In the genomic region with DNA sequence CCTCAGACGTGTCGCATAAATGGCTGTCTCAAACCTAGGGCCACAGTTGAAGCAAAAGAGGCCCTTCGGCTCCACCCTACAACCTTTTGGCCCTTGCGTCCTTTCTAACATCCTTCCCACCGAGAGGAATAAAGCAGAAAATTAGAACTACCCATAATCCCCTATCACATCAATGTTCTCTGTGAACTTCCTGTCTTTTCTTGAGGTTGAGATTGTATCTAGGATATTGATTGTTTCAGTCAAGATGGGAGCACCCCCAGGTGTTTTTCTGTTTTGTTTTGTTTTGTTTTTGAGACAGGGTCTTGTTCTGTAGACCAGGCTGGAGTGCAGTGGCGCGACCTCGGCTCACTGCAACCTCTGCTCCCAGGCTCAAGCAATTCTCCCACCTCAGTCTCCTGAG, we compare ENCODE assay signal across 14 cellular contexts. TPM values are rescaled to one million over a fixed set of nuclear protein-coding genes. Genes with fewer than 3 reads are reported as not detected.
DNase-seq lines count a peak whose midpoint lies in the region; FAIRE-seq and TF ChIP-seq lines count a peak whose summit lies in the region.
"Had no signal": no experiment of that assay in that cellular context is flagged by ENCODE, and none has a peak within 500 bp of the region (broad histone marks: within the 10 kb centered on the region; RNA-seq: fewer than 3 reads in every experiment).

No MANE protein-coding gene starts in this region.

- H4K91ac ChIP-seq in H1 (replicated peaks; ENCODE audit: insufficient read length, low read length), result no peak overlapping the region

- no peaks in the 10 kb centered on the region for H4K20me1 ChIP-seq in SU-DHL-6 (ENCODE audit: low read depth, low read length)
- H4K20me1 ChIP-seq in H1 (replicated peaks in 1 of 2; ENCODE audit: control insufficient read depth in 1 of 2, insufficient read depth in 2 of 2, low read length in 2 of 2), result no peaks in the 10 kb centered on the region

- H3K4ac ChIP-seq in H1 (replicated peaks; ENCODE audit: insufficient read length, low read depth, low read length), result no peak overlapping the region

- no peaks in the 10 kb centered on the region for H3K23me2 ChIP-seq in H1 (ENCODE audit: low read depth, low read length)

- H3K9me3 ChIP-seq in SU-DHL-6 (ENCODE audit: insufficient read depth, low read length) (no peaks in the 10 kb centered on the region), H1 (ENCODE audit: insufficient read depth in 2 of 2, low read depth in 1 of 2, low read length in 1 of 2) (no peaks in the 10 kb centered on the region), skeletal muscle tissue (ENCODE audit: control insufficient read depth in 3 of 3, low read length in 3 of 3) (no peaks in the 10 kb centered on the region)

- peak overlapping the region; percentile 12; the same call in 1 of the 2 replicates for H3K4me3 ChIP-seq in GM08714 (ENCODE audit: low read length)
- no peak overlapping the region for H3K4me3 ChIP-seq in SU-DHL-6 (ENCODE audit: insufficient read depth, low read length, poor library complexity, severe bottlenecking)
- H3K4me3 ChIP-seq in H1 (ENCODE audit: extremely low read depth in 1 of 4, insufficient read depth in 2 of 4, low read depth in 3 of 4, low read length in 4 of 4), result no peak overlapping the region
- H3K4me3 ChIP-seq in skeletal muscle tissue (ENCODE audit: low read length in 3 of 3), result no peak overlapping the region

- no peak for DNase-seq in H1 (ENCODE audit: low read depth in 1 of 2, low spot score in 2 of 2)
- no peak for DNase-seq in hypothalamus (lab: John Stamatoyannopoulos, UW)
- no peak for DNase-seq in AG08395 (ENCODE audit: low spot score)
- DNase-seq in NCI-H524 treated with DMSO at 0.1 percent for 48 hours (lab: John Stamatoyannopoulos, UW), result no peak
- DNase-seq in COLO668 (lab: John Stamatoyannopoulos, UW; ENCODE audit: unreplicated experiment), result no peak
- DNase-seq: DND-41; H9; NCI-H1694 treated with DMSO at 0.1 percent for 48 hours; stimulated activated CD4-positive, alpha-beta T cell treated with anti-CD3 and anti-CD28 coated beads, Interleukin-4, amount 100 ng/mL, for 4 hours had no signal

- no peaks in the 10 kb centered on the region for H3K9me2 ChIP-seq in SU-DHL-6 (replicated peaks; ENCODE audit: insufficient read depth, low read length)

- no peak overlapping the region for H3K14ac ChIP-seq in H1 (ENCODE audit: insufficient read length)

- 91% methylated on average over 8 of the region's 8 CpGs; no CpG with 5 or more reads in 1 of the 2 experiments for WGBS in H1 (ENCODE audit: extremely low coverage in 1 of 2, insufficient coverage in 1 of 2, insufficient read length in 1 of 2, insufficient replicate concordance in 2 of 2, low coverage in 1 of 2, low lambda C conversion rate in 2 of 2, missing lambda C conversion rate in 1 of 2), 2 experiments

- no peak overlapping the region for H4K5ac ChIP-seq in H1 (ENCODE audit: insufficient read length, low read depth, low read length)

- no peak overlapping the region for H2BK120ac ChIP-seq in H1 (replicated peaks; ENCODE audit: low read depth, low read length)

- H3K27me3 ChIP-seq in SU-DHL-6 (ENCODE audit: low read length) (no peaks in the 10 kb centered on the region), H1 (replicated peaks in 1 of 4; ENCODE audit: control insufficient read depth in 3 of 4, extremely low read depth in 1 of 4, insufficient read depth in 3 of 4, low read length in 3 of 4) (no peaks in the 10 kb centered on the region), skeletal muscle tissue (ENCODE audit: control insufficient read depth in 3 of 3, insufficient read depth in 3 of 3, low read length in 3 of 3) (no peaks in the 10 kb centered on the region)

- peak overlapping the region; percentile 57 for H3K9ac ChIP-seq in SU-DHL-6 (ENCODE audit: low read length)
- H3K9ac ChIP-seq in H1 (replicated peaks in 1 of 4; ENCODE audit: extremely low read depth in 1 of 4, low read depth in 3 of 4, low read length in 3 of 4), result no peak overlapping the region
- H3K9ac ChIP-seq in skeletal muscle tissue (ENCODE audit: low read depth in 1 of 3, low read length in 3 of 3), result no peak overlapping the region

- H3K56ac ChIP-seq in H1 (replicated peaks; ENCODE audit: insufficient read length, low read depth, low read length), result no peak overlapping the region

- no peak for TF ChIP-seq RAD21 in H1 (IDR thresholded peaks at IDR 0.05 in 1 of 2, conservative IDR thresholded peaks at IDR 0.05 in 1 of 2; ENCODE audit: low read depth in 2 of 2, low read length in 2 of 2)

- no peak overlapping the region for H2AFZ ChIP-seq in SU-DHL-6 (ENCODE audit: low read depth, low read length, severe bottlenecking)
- H2AFZ ChIP-seq in H1 (ENCODE audit: low read length), result no peak overlapping the region

- no peak overlapping the region for H3K18ac ChIP-seq in H1 (ENCODE audit: extremely low read depth, low read length)

- no peak overlapping the region for H3K23ac ChIP-seq in H1 (ENCODE audit: insufficient read length)

- no peak overlapping the region for H2BK5ac ChIP-seq in H1 (ENCODE audit: low read depth, low read length)

- 0 out of 2 replicates have a peak overlapping the region, but pooled peaks have one; percentile 12 for H2BK12ac ChIP-seq in H1 (ENCODE audit: low read depth, low read length)

- H4K8ac ChIP-seq in H1 (ENCODE audit: extremely low read depth, insufficient read depth, low read length), result no peak overlapping the region; the same call in 1 of the 2 replicates

- peak overlapping the region; percentile 70 for H3K4me2 ChIP-seq in SU-DHL-6 (ENCODE audit: low read depth, low read length, poor library complexity, severe bottlenecking)
- no peak overlapping the region for H3K4me2 ChIP-seq in H1 (ENCODE audit: insufficient read depth in 1 of 2, low read depth in 2 of 2, low read length in 2 of 2)

- H3F3A ChIP-seq in SU-DHL-6 (ENCODE audit: insufficient read depth), result peaks cover 75% of the 10 kb centered on the region

- H2AK5ac ChIP-seq in H1 (ENCODE audit: low read depth, low read length), result no peak overlapping the region

- no peak overlapping the region for H2BK15ac ChIP-seq in H1 (ENCODE audit: low read length)

- FAIRE-seq in H1 (lab: Jason Lieb, UNC), result no peak
- FAIRE-seq: colon had no signal

- no peaks in the 10 kb centered on the region for H3K79me1 ChIP-seq in H1 (ENCODE audit: low read depth, low read length)

- no peak overlapping the region for H2BK20ac ChIP-seq in H1 (ENCODE audit: low read length)

- peaks cover 7% of the 10 kb centered on the region; the same call in 1 of the 2 replicates for H3K36me3 ChIP-seq in SU-DHL-6 (ENCODE audit: low read length)
- no peaks in the 10 kb centered on the region for H3K36me3 ChIP-seq in H1 (ENCODE audit: control insufficient read depth in 2 of 4, insufficient read depth in 4 of 4, low read length in 3 of 4)
- H3K36me3 ChIP-seq in skeletal muscle tissue (ENCODE audit: control insufficient read depth in 3 of 3, insufficient read depth in 3 of 3, low read length in 3 of 3), result no peaks in the 10 kb centered on the region

- TF ChIP-seq EP300 in H1 (IDR thresholded peaks at IDR 0.05; ENCODE audit: borderline replicate concordance in 1 of 2, low read depth in 2 of 2, low read length in 2 of 2), result no peak

- peak overlapping the region; percentile 93 for H3K27ac ChIP-seq in SU-DHL-6 (ENCODE audit: low read depth, low read length)
- no peak overlapping the region for H3K27ac ChIP-seq in H1 (ENCODE audit: low read depth, low read length)
- peak overlapping the region; percentile 84 for H3K27ac ChIP-seq in skeletal muscle tissue (ENCODE audit: low read depth, low read length)

- H3K79me2 ChIP-seq in SU-DHL-6 (ENCODE audit: insufficient read depth, low read length) (peaks cover 70% of the 10 kb centered on the region), H1 (ENCODE audit: control insufficient read depth in 1 of 2, insufficient read depth in 2 of 2, low read length in 2 of 2) (no peaks in the 10 kb centered on the region)

- peaks cover 0 to 5% (median 3%) of the 10 kb centered on the region in 4 experiments; a peak in 3 of 7 replicates for H3K4me1 ChIP-seq in H1 (replicated peaks in 1 of 4; ENCODE audit: control insufficient read depth in 3 of 4, insufficient read depth in 4 of 4, low read length in 3 of 4)
- peaks cover 12 to 23% (median 19%) of the 10 kb centered on the region in 3 donors for H3K4me1 ChIP-seq in skeletal muscle tissue (ENCODE audit: control insufficient read depth in 3 of 3, insufficient read depth in 3 of 3, low read length in 3 of 3)

- POLR2A ChIA-PET in H1 (lab: Charles Lee; ENCODE audit: partially characterized antibody), result interaction anchor here (1.0 kb wide), 1 partner anchor 124 kb away, joined by 3 read pairs; no protein-coding TSS in a partner anchor

- CTCF ChIA-PET in H1 (lab: Charles Lee; ENCODE audit: partially characterized antibody), result interaction anchor here (0.9 to 3.3 kb wide), 4 partner anchors 15 to 46 kb away, joined by 3 to 11 read pairs (median 8); no protein-coding TSS in a partner anchor

- no peak for TF ChIP-seq POLR2A in H1 (IDR thresholded peaks at IDR 0.05; ENCODE audit: control extremely low read depth in 1 of 2, low read depth in 2 of 2, low read length in 2 of 2)

- no peak for TF ChIP-seq CTCF in SU-DHL-6 (IDR thresholded peaks at IDR 0.05; ENCODE audit: insufficient read depth, low read length, poor library complexity, severe bottlenecking)
- no peak for TF ChIP-seq CTCF in H1 (IDR thresholded peaks at IDR 0.05; ENCODE audit: control extremely low read depth in 1 of 3, insufficient read depth in 1 of 3, low read depth in 1 of 3, low read length in 3 of 3)

TF ChIP-seq in H1, 55 proteins besides CTCF, POLR2A, EP300 and RAD21:
- no peak for TF ChIP-seq PHF8 (conservative IDR thresholded peaks at IDR 0.05; ENCODE audit: low read depth, low read length)

RNA-seq across cellular contexts. Expression of a gene that starts 23.6 kb away (rescaled TPM):
- 7.1 and 8.6 TPM in 2 replicates for total RNA-seq in H1 (2021; fragmentation: NEBNext Ultra II Directional; extraction: Animal tissue kit (Norgen Biotek cat#: 25700))
- polyA plus RNA-seq in H1 (2011; rRNA removed), result 4.5 and 6.0 TPM in 2 replicates
- 4.4 TPM for polyA plus RNA-seq in H1 (2011; cell fraction: cytosol; rRNA removed)
- 16.8 TPM for polyA plus RNA-seq in H1 (2011; cell fraction: nucleus; rRNA removed)
- 10.9 to 15.7 TPM (median 13.2 TPM) in 4 replicates for polyA plus RNA-seq in H1 (2012, experiment 1 of 2)
- polyA plus RNA-seq in H1 (2012, experiment 2 of 2), result 5.9 TPM
- 4.8 TPM for polyA plus RNA-seq in H1 (2013, experiment 1 of 2)
- 5.9 TPM for polyA plus RNA-seq in H1 (2013, experiment 2 of 2)
- 17.3 and 35.7 TPM in 2 replicates for polyA minus RNA-seq in H1 (2011; rRNA and poly(A)+ RNA removed)
- 8.5 TPM for polyA minus RNA-seq in H1 (2011; cell fraction: cytosol; rRNA and poly(A)+ RNA removed)
- polyA minus RNA-seq in H1 (2011; cell fraction: nucleus; rRNA and poly(A)+ RNA removed), result 17.7 TPM
- total RNA-seq in skeletal muscle tissue, result 8.4 TPM
- polyA plus RNA-seq: neural cell had no signal

RNA-seq across cellular contexts. Expression of a gene that starts 51.3 kb away (rescaled TPM):
- total RNA-seq in H1 (2021; fragmentation: NEBNext Ultra II Directional; extraction: Animal tissue kit (Norgen Biotek cat#: 25700)), result not detected in 2 replicates
- 0.12 TPM in 1 of 2 replicates, not detected in the other for polyA plus RNA-seq in H1 (2011; rRNA removed)
- polyA plus RNA-seq in H1 (2011; cell fraction: cytosol; rRNA removed), result not detected
- polyA plus RNA-seq in H1 (2011; cell fraction: nucleus; rRNA removed), result not detected
- polyA plus RNA-seq in H1 (2012, experiment 1 of 2), result not detected in 4 replicates
- polyA plus RNA-seq in H1 (2012, experiment 2 of 2), result not detected
- polyA plus RNA-seq in H1 (2013, experiment 1 of 2), result not detected
- polyA plus RNA-seq in H1 (2013, experiment 2 of 2), result not detected
- polyA minus RNA-seq in H1 (2011; rRNA and poly(A)+ RNA removed), result not detected in 2 replicates
- polyA minus RNA-seq in H1 (2011; cell fraction: cytosol; rRNA and poly(A)+ RNA removed), result not detected
- not detected for polyA minus RNA-seq in H1 (2011; cell fraction: nucleus; rRNA and poly(A)+ RNA removed)
- total RNA-seq in skeletal muscle tissue, result not detected
- total RNA-seq: H9 had no signal
- polyA plus RNA-seq: neural cell had no signal
